In genomic region chr10:96612052-96612830, GRCh38 we compare ENCODE assay signal across 27 cellular contexts. TPM values are rescaled to one million over a fixed set of nuclear protein-coding genes. Genes with fewer than 3 reads are reported as not detected.
DNase-seq lines count a peak whose midpoint lies in the region; FAIRE-seq and TF ChIP-seq lines count a peak whose summit lies in the region.
"Had no signal": no experiment of that assay in that cellular context is flagged by ENCODE, and none has a peak within 500 bp of the region (broad histone marks: within the 10 kb centered on the region; RNA-seq: fewer than 3 reads in every experiment).

No MANE protein-coding gene starts in this region.

- H3K4me3 ChIP-seq in Peyer's patch (no peak overlapping the region), prostate gland (no peak overlapping the region), thyroid gland (replicated peaks in 1 of 3) (no peak overlapping the region)
- H3K4me3 ChIP-seq: GM23248, K562, lung, skin epidermis had no signal

- WGBS in prostate gland: 53% methylated on average over 8 of the region's 8 CpGs
- 89% methylated on average over 8 of the region's 8 CpGs for WGBS in thyroid gland, 2 donors

- H3K4me1 ChIP-seq in Peyer's patch: peaks cover 0 to 38% (median 4%) of the 10 kb centered on the region in 4 donors
- peaks cover 5% of the 10 kb centered on the region for H3K4me1 ChIP-seq in prostate gland (replicated peaks)
- H3K4me1 ChIP-seq in thyroid gland: peaks cover 2 to 4% of the 10 kb centered on the region in 2 donors

- DNase-seq in NCI-H2081 (lab: John Stamatoyannopoulos, UW): peak; percentile 26 to 46
- DNase-seq in NCI-H2081 treated with DMSO at 0.1 percent for 48 hours (lab: John Stamatoyannopoulos, UW): no peak
- DNase-seq in NCI-H1092 treated with DMSO at 0.1 percent for 48 hours (lab: John Stamatoyannopoulos, UW): peak; percentile 83
- peak in 2 of 3 donors; percentile 64 to 67 for DNase-seq in Peyer's patch
- DNase-seq in prostate gland (ENCODE audit: low spot score): peak; percentile 35
- no peak for DNase-seq in GM12891 (ENCODE audit: insufficient read length, low spot score)
- no peak for DNase-seq in SHP77 (lab: John Stamatoyannopoulos, UW)
- DNase-seq in thyroid gland: no peak
- DNase-seq: activated CD4-positive, alpha-beta memory T cell treated with anti-CD3 and anti-CD28 coated beads for 36 hours; activated CD4-positive, CD25-positive, alpha-beta regulatory T cell; activated gamma-delta T cell; activated naive CD8-positive, alpha-beta T cell treated with anti-CD3 and anti-CD28 coated beads, Interleukin-2, amount 50 U/mL, for 24 hours; Calu3; GM23248; HFFc6; kidney glomerular epithelial cell; NCI-H187; NK-92 treated with Interleukin-12 subunit alpha and Interleukin-12 subunit beta, amount 100 ng/mL, for 24 hours; SIG-M5; stimulated activated CD4-positive, alpha-beta T cell treated with anti-CD3 and anti-CD28 coated beads, Interleukin-1b, Interleukin-23, amount 100 ng/mL, for 48 hours; SW 1271; T1000 had no signal

- no peak for TF ChIP-seq CTCF in Peyer's patch (IDR thresholded peaks at IDR 0.05)
- no peak for TF ChIP-seq CTCF in prostate gland (IDR thresholded peaks at IDR 0.05)
- no peak for TF ChIP-seq CTCF in thyroid gland (IDR thresholded peaks at IDR 0.05)

- FAIRE-seq in GM12891 (lab: Jason Lieb, UNC): no peak
- FAIRE-seq: A204.1, K562 had no signal

- TF ChIP-seq POLR2A in Peyer's patch (IDR thresholded peaks at IDR 0.05) (no peak), prostate gland (IDR thresholded peaks at IDR 0.05) (no peak), GM12891 (IDR thresholded peaks at IDR 0.05; ENCODE audit: low read depth, low read length) (no peak), thyroid gland (IDR thresholded peaks at IDR 0.05) (no peak)

- H3K27ac ChIP-seq in Peyer's patch (peak overlapping the region in 3 of 4 donors; percentile 60 to 82 (median 68)), prostate gland (peak overlapping the region; percentile 55 to 71), thyroid gland (no peak overlapping the region)
- H3K27ac ChIP-seq: epithelial cell of prostate, GM23248, skin epidermis had no signal

- intact Hi-C loops in prostate gland (cut with DNase I) (no loop called here), thyroid gland (cut with DNase I) (no loop called here)

- H3K36me3 ChIP-seq in Peyer's patch: no peaks in the 10 kb centered on the region
- no peaks in the 10 kb centered on the region for H3K36me3 ChIP-seq in prostate gland
- no peaks in the 10 kb centered on the region for H3K36me3 ChIP-seq in thyroid gland

- H3K9me3 ChIP-seq in Peyer's patch: no peaks in the 10 kb centered on the region
- H3K9me3 ChIP-seq in prostate gland: no peaks in the 10 kb centered on the region
- H3K9me3 ChIP-seq in thyroid gland: no peaks in the 10 kb centered on the region

- H3K27me3 ChIP-seq in Peyer's patch: no peaks in the 10 kb centered on the region
- H3K27me3 ChIP-seq in prostate gland (replicated peaks; ENCODE audit: insufficient read depth): no peaks in the 10 kb centered on the region
- no peaks in the 10 kb centered on the region for H3K27me3 ChIP-seq in thyroid gland

TF ChIP-seq in GM12891, 5 proteins besides CTCF, POLR2A, EP300 and RAD21:
- TF ChIP-seq PAX5 (IDR thresholded peaks at IDR 0.05; ENCODE audit: insufficient read depth, low read length, severe bottlenecking): no peak
- no peak for TF ChIP-seq SPI1 (IDR thresholded peaks at IDR 0.05; ENCODE audit: low read depth, low read length)
- TF ChIP-seq POU2F2 (IDR thresholded peaks at IDR 0.05; ENCODE audit: low read depth, low read length): no peak
- TF ChIP-seq POLR2AphosphoS5 (IDR thresholded peaks at IDR 0.05; ENCODE audit: low read depth, low read length): no peak
- TF ChIP-seq TAF1 (IDR thresholded peaks at IDR 0.05; ENCODE audit: low read depth, low read length): no peak

RNA-seq across cellular contexts. Expression of gene TM9SF3, which starts 25.4 kb away (rescaled TPM):
- 100 to 1,000 TPM in 2 of 4 donors, 10 to 100 TPM in 2; 64.4 to 129 (median 95.8) TPM for total RNA-seq in Peyer's patch
- 100 to 1,000 TPM in 1 of 2 donors, 10 to 100 TPM in 1; 74.1 to 165 TPM for total RNA-seq in prostate gland
- polyA plus RNA-seq in GM12891 (2012; ENCODE audit: low read depth, missing spikeins): 22.8 TPM
- total RNA-seq in thyroid gland: 100 to 1,000 TPM; 119 to 205 (median 151) TPM

Comparison
In these comparisons a context has a peak if more than half of its experiments do, and no peak if none do; other contexts are left out.
1. DNase-seq: peak in NCI-H2081 (2 of 2), NCI-H1092 treated with DMSO at 0.1 percent for 48 hours (single experiment), Peyer's patch (2 of 3) and prostate gland (single experiment); none in NCI-H2081 treated with DMSO at 0.1 percent for 48 hours (single experiment), GM12891 (single experiment), SHP77 (0 of 2) and thyroid gland (0 of 2).
2. H3K27ac ChIP-seq: peak in Peyer's patch (3 of 4) and prostate gland (2 of 2); none in thyroid gland (0 of 3).